ENCODE assay signal across 12 cellular contexts in the genomic region with DNA sequence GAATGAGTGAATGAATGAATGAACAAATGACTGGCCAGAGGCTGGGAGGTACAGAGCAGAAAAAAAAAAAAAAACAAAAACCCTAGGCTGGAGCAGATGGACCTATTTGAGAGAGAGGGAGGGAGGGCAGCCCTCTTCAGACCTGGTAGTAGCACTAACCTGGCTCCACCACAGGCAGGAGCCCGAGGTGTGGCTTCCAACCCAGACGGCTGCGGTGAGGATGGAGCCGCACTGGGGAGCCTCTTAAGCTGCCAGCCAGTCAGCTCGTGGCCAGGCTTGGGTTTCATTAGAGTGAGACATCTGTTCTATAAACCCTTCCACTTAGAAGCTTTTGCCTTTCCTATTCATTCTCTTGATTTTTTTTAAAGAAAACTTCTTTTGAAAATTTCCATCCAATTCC. TPM values are rescaled to one million over a fixed set of nuclear protein-coding genes. Genes with fewer than 3 reads are reported as not detected.
DNase-seq lines count a peak whose midpoint lies in the region; ATAC-seq, FAIRE-seq and TF ChIP-seq lines count a peak whose summit lies in the region.
"Had no signal": no experiment of that assay in that cellular context is flagged by ENCODE, and none has a peak within 500 bp of the region (broad histone marks: within the 10 kb centered on the region; RNA-seq: fewer than 3 reads in every experiment).

No MANE protein-coding gene starts in this region.

- no peaks in the 10 kb centered on the region for H3K9me3 Mint-ChIP-seq in activated CD8-positive, alpha-beta memory T cell treated with anti-CD3 and anti-CD28 coated beads, Interleukin-2, amount 10 ng/mL, durations not matched to agents 7 days and 5 days (ENCODE audit: low read depth)
- H3K9me3 Mint-ChIP-seq in stimulated activated effector memory CD8-positive, alpha-beta T cell treated with anti-CD3 and anti-CD28 coated beads, Interleukin-12 subunit alpha, Interleukin-12 subunit beta, amount 100 ng/mL, for 72 hours, result no peaks in the 10 kb centered on the region

- in situ Hi-C loops in KBM-7 (cut with MboI; ENCODE audit: low pct_unique_long_range_greater_than_20kb, low sequenced_read_pairs), result no loop called here

- no peak for FAIRE-seq in bronchial epithelial cell (lab: Jason Lieb, UNC)

- TF ChIP-seq CTCF in bronchial epithelial cell (IDR thresholded peaks at IDR 0.05; ENCODE audit: insufficient read depth, low read length, severe bottlenecking), result peak; percentile 56

- DNase-seq in activated CD8-positive, alpha-beta memory T cell treated with anti-CD3 and anti-CD28 coated beads, Interleukin-2, amount 10 ng/mL, durations not matched to agents 7 days and 5 days, result peak; percentile 53
- no peak for DNase-seq in activated CD8-positive, alpha-beta memory T cell treated with anti-CD3 and anti-CD28 coated beads, Interleukin-2, amount 50 U/mL, for 48 hours
- DNase-seq in NCI-H2227 treated with DMSO at 0.1 percent for 48 hours (lab: John Stamatoyannopoulos, UW) (peak; percentile 7), bronchial epithelial cell (ENCODE audit: low read depth) (peak; percentile 48), SIG-M5 treated with dmso at 0.1 percent for 504 hours (lab: John Stamatoyannopoulos, UW; ENCODE audit: unreplicated experiment) (no peak), KBM-7 (no peak)
- DNase-seq in stimulated activated effector memory CD8-positive, alpha-beta T cell treated with anti-CD3 and anti-CD28 coated beads, Interleukin-12 subunit alpha, Interleukin-12 subunit beta, amount 100 ng/mL, for 72 hours (ENCODE audit: low spot score in 2 of 2), result no peak
- DNase-seq: stimulated activated CD4-positive, alpha-beta T cell treated with anti-CD3 and anti-CD28 coated beads, Interleukin-2, amount 100 ng/mL, for 24 hours had no signal

- CTCF ChIA-PET in activated CD8-positive, alpha-beta memory T cell treated with anti-CD3 and anti-CD28 coated beads, Interleukin-2, amount 10 ng/mL, durations not matched to agents 7 days and 5 days (lab: Charles Lee), result interaction anchor here (0.7 to 2.1 kb wide), 6 partner anchors 18 to 779 kb away, joined by 3 to 7 read pairs (median 4); a partner anchor contains a TSS

- peaks cover 7% of the 10 kb centered on the region for H3K27me3 ChIP-seq in bronchial epithelial cell (ENCODE audit: control insufficient read depth, insufficient read depth, low read length)

- H3K36me3 Mint-ChIP-seq in activated CD8-positive, alpha-beta memory T cell treated with anti-CD3 and anti-CD28 coated beads, Interleukin-2, amount 10 ng/mL, durations not matched to agents 7 days and 5 days, result no peaks in the 10 kb centered on the region
- H3K36me3 Mint-ChIP-seq in stimulated activated effector memory CD8-positive, alpha-beta T cell treated with anti-CD3 and anti-CD28 coated beads, Interleukin-12 subunit alpha, Interleukin-12 subunit beta, amount 100 ng/mL, for 72 hours, result no peaks in the 10 kb centered on the region

- H3K27me3 Mint-ChIP-seq in activated CD8-positive, alpha-beta memory T cell treated with anti-CD3 and anti-CD28 coated beads, Interleukin-2, amount 10 ng/mL, durations not matched to agents 7 days and 5 days, result peaks cover 42% of the 10 kb centered on the region

- peaks cover 5% of the 10 kb centered on the region for H3K4me1 Mint-ChIP-seq in activated CD8-positive, alpha-beta memory T cell treated with anti-CD3 and anti-CD28 coated beads, Interleukin-2, amount 10 ng/mL, durations not matched to agents 7 days and 5 days
- peaks cover 15% of the 10 kb centered on the region for H3K4me1 Mint-ChIP-seq in stimulated activated effector memory CD8-positive, alpha-beta T cell treated with anti-CD3 and anti-CD28 coated beads, Interleukin-12 subunit alpha, Interleukin-12 subunit beta, amount 100 ng/mL, for 72 hours

- H3K4me3 Mint-ChIP-seq in activated CD8-positive, alpha-beta memory T cell treated with anti-CD3 and anti-CD28 coated beads, Interleukin-2, amount 10 ng/mL, durations not matched to agents 7 days and 5 days, result no peak overlapping the region
- no peak overlapping the region for H3K4me3 Mint-ChIP-seq in stimulated activated effector memory CD8-positive, alpha-beta T cell treated with anti-CD3 and anti-CD28 coated beads, Interleukin-12 subunit alpha, Interleukin-12 subunit beta, amount 100 ng/mL, for 72 hours
- H3K4me3 Mint-ChIP-seq: B cell had no signal

- no peak overlapping the region for H3K4me3 ChIP-seq in bronchial epithelial cell (ENCODE audit: low read depth, low read length)

- no peak overlapping the region for H3K27ac Mint-ChIP-seq in activated CD8-positive, alpha-beta memory T cell treated with anti-CD3 and anti-CD28 coated beads, Interleukin-2, amount 10 ng/mL, durations not matched to agents 7 days and 5 days
- H3K27ac Mint-ChIP-seq in stimulated activated effector memory CD8-positive, alpha-beta T cell treated with anti-CD3 and anti-CD28 coated beads, Interleukin-12 subunit alpha, Interleukin-12 subunit beta, amount 100 ng/mL, for 72 hours, result no peak overlapping the region
- H3K27ac Mint-ChIP-seq: B cell had no signal

- H3K36me3 ChIP-seq in bronchial epithelial cell (ENCODE audit: control insufficient read depth, insufficient read depth, low read length), result no peaks in the 10 kb centered on the region

- peak; percentile 53 for ATAC-seq in activated CD8-positive, alpha-beta memory T cell treated with anti-CD3 and anti-CD28 coated beads, Interleukin-2, amount 10 ng/mL, durations not matched to agents 7 days and 5 days
- ATAC-seq in stimulated activated effector memory CD8-positive, alpha-beta T cell treated with anti-CD3 and anti-CD28 coated beads, Interleukin-12 subunit alpha, Interleukin-12 subunit beta, amount 100 ng/mL, for 72 hours, result peak; percentile 47
- no peak for ATAC-seq in HG02840 (IDR thresholded peaks at IDR 0.05; ENCODE audit: low FRiP score, unreplicated experiment)

RNA-seq across cellular contexts. Expression of a gene that starts 16.8 kb away (rescaled TPM):
- total RNA-seq in activated CD8-positive, alpha-beta memory T cell treated with anti-CD3 and anti-CD28 coated beads, Interleukin-2, amount 10 ng/mL, durations not matched to agents 7 days and 5 days, result under 1 TPM in 1 of 2 experiments, not detected in 1; 0.26 TPM
- under 0.01 TPM in 1 of 2 replicates, not detected in the other for total RNA-seq in bronchial epithelial cell
- total RNA-seq: B cell, lung microvascular endothelial cell, OCI-LY7 had no signal

RNA-seq across cellular contexts. Expression of a gene that starts 50.0 kb away (rescaled TPM):
- 100 to 1,000 TPM; 228 to 410 TPM for total RNA-seq in activated CD8-positive, alpha-beta memory T cell treated with anti-CD3 and anti-CD28 coated beads, Interleukin-2, amount 10 ng/mL, durations not matched to agents 7 days and 5 days
- under 0.01 TPM in 1 of 2 replicates, not detected in the other for total RNA-seq in bronchial epithelial cell
- total RNA-seq: lung microvascular endothelial cell had no signal

Comparison
In these comparisons a context has a peak if more than half of its experiments do, and no peak if none do; other contexts are left out.
1. DNase-seq: peak in activated CD8-positive, alpha-beta memory T cell treated with anti-CD3 and anti-CD28 coated beads, Interleukin-2, amount 10 ng/mL, durations not matched to agents 7 days and 5 days (single experiment), NCI-H2227 treated with DMSO at 0.1 percent for 48 hours (single experiment) and bronchial epithelial cell (single experiment); none in activated CD8-positive, alpha-beta memory T cell treated with anti-CD3 and anti-CD28 coated beads, Interleukin-2, amount 50 U/mL, for 48 hours (single experiment), stimulated activated effector memory CD8-positive, alpha-beta T cell treated with anti-CD3 and anti-CD28 coated beads, Interleukin-12 subunit alpha, Interleukin-12 subunit beta, amount 100 ng/mL, for 72 hours (0 of 2), SIG-M5 treated with dmso at 0.1 percent for 504 hours (single experiment) and KBM-7 (single experiment).
2. RNA of a gene that starts 50.0 kb away (total RNA-seq): 228 to 410 TPM in activated CD8-positive, alpha-beta memory T cell treated with anti-CD3 and anti-CD28 coated beads, Interleukin-2, amount 10 ng/mL, durations not matched to agents 7 days and 5 days; under 0.01 TPM in bronchial epithelial cell; every median in the first group is over 100 times any median in the second.